Comparison of ENCODE assay signal across 12 cellular contexts in genomic region chr7:133633055-133633454, GRCh38.
A peak's percentile ranks its signal among the peaks of the same experiment; 100 is the strongest.
DNase-seq lines count a peak whose midpoint lies in the region; ATAC-seq and TF ChIP-seq lines count a peak whose summit lies in the region.
"Had no signal": no experiment of that assay in that cellular context is flagged by ENCODE, and none has a peak within 500 bp of the region (broad histone marks: within the 10 kb centered on the region; RNA-seq: fewer than 3 reads in every experiment).

No MANE protein-coding gene starts in this region.

- H3K4me3 Mint-ChIP-seq in T-helper 17 cell: no peak overlapping the region
- H3K4me3 Mint-ChIP-seq: activated CD4-positive, alpha-beta T cell treated with anti-CD3 and anti-CD28 coated beads, Interleukin-2, amount 10 ng/mL, durations not matched to agents 7 days and 5 days; activated naive CD4-positive, alpha-beta T cell treated with anti-CD3 and anti-CD28 coated beads, Interleukin-2, amount 10 ng/mL, durations not matched to agents 7 days and 5 days had no signal

- H3K36me3 ChIP-seq in osteoblast (ENCODE audit: insufficient read depth, low read length): no peaks in the 10 kb centered on the region
- no peaks in the 10 kb centered on the region for H3K36me3 ChIP-seq in body of pancreas (replicated peaks in 1 of 2; ENCODE audit: insufficient read depth in 1 of 2, low read depth in 2 of 2)

- no peaks in the 10 kb centered on the region for H4K20me1 ChIP-seq in osteoblast (ENCODE audit: insufficient read depth, low read length)

- H3K9me3 ChIP-seq in osteoblast (ENCODE audit: low read depth, low read length) (no peaks in the 10 kb centered on the region), body of pancreas (no peaks in the 10 kb centered on the region), T-helper 17 cell (ENCODE audit: control insufficient read depth, low read length, poor library complexity, severe bottlenecking) (no peaks in the 10 kb centered on the region)

- intact Hi-C loops in body of pancreas (cut with DNase I): no loop called here

- no peaks in the 10 kb centered on the region for H3K79me2 ChIP-seq in osteoblast (ENCODE audit: insufficient read depth, low read length)

- H3K27me3 ChIP-seq in osteoblast (ENCODE audit: insufficient read depth, low read length) (no peaks in the 10 kb centered on the region), body of pancreas (no peaks in the 10 kb centered on the region)

- no peak overlapping the region for H2AFZ ChIP-seq in osteoblast (ENCODE audit: low read length)

- no peak overlapping the region for H3K4me2 ChIP-seq in osteoblast (ENCODE audit: insufficient read depth, low read length)

- WGBS in body of pancreas, 2 donors: 38 to 46% methylated on average over 2 of the region's 2 CpGs

- H3K36me3 Mint-ChIP-seq in T-helper 17 cell (ENCODE audit: low read depth): no peaks in the 10 kb centered on the region

- H3K4me3 ChIP-seq in NB4 (ENCODE audit: low read depth, low read length) (no peak overlapping the region), osteoblast (ENCODE audit: insufficient read depth, low read length) (no peak overlapping the region), body of pancreas (no peak overlapping the region)
- H3K4me3 ChIP-seq: SK-N-MC had no signal

- H3K27ac ChIP-seq in osteoblast (ENCODE audit: low read depth, low read length) (peak overlapping the region; percentile 15), body of pancreas (no peak overlapping the region)
- H3K27ac ChIP-seq: SK-N-MC had no signal

- no peaks in the 10 kb centered on the region for H3K27me3 Mint-ChIP-seq in T-helper 17 cell
- H3K27me3 Mint-ChIP-seq: activated CD4-positive, alpha-beta T cell treated with anti-CD3 and anti-CD28 coated beads, Interleukin-2, amount 10 ng/mL, durations not matched to agents 7 days and 5 days; activated naive CD4-positive, alpha-beta T cell treated with anti-CD3 and anti-CD28 coated beads, Interleukin-2, amount 10 ng/mL, durations not matched to agents 7 days and 5 days had no signal

- ATAC-seq in body of pancreas (no peak), T-helper 17 cell (no peak)

- TF ChIP-seq POLR2A in NB4 (IDR thresholded peaks at IDR 0.05; ENCODE audit: extremely low read depth, insufficient read length): no peak
- no peak for TF ChIP-seq POLR2A in body of pancreas (IDR thresholded peaks at IDR 0.05)

- DNase-seq in GF-D8 (lab: John Stamatoyannopoulos, UW): peak; percentile 73
- DNase-seq in NB4 (ENCODE audit: low read depth): peak; percentile 89
- DNase-seq in dermis blood vessel endothelial cell: peak; percentile 25
- DNase-seq in osteoblast (ENCODE audit: insufficient read length, low spot score, missing footprints): peak; percentile 26
- no peak for DNase-seq in ecto neural progenitor cell (ENCODE audit: low spot score)
- no peak for DNase-seq in body of pancreas
- no peak for DNase-seq in T-helper 17 cell
- DNase-seq: activated CD4-positive, alpha-beta T cell treated with anti-CD3 and anti-CD28 coated beads, Interleukin-2, amount 10 ng/mL, durations not matched to agents 7 days and 5 days; activated naive CD4-positive, alpha-beta T cell treated with anti-CD3 and anti-CD28 coated beads, Interleukin-2, amount 10 ng/mL, durations not matched to agents 7 days and 5 days; cortex of kidney; DND-41 had no signal

- H3K27ac Mint-ChIP-seq in T-helper 17 cell: no peak overlapping the region
- H3K27ac Mint-ChIP-seq: activated CD4-positive, alpha-beta T cell treated with anti-CD3 and anti-CD28 coated beads, Interleukin-2, amount 10 ng/mL, durations not matched to agents 7 days and 5 days had no signal

- H3K4me1 Mint-ChIP-seq in T-helper 17 cell: no peaks in the 10 kb centered on the region
- H3K4me1 Mint-ChIP-seq: activated CD4-positive, alpha-beta T cell treated with anti-CD3 and anti-CD28 coated beads, Interleukin-2, amount 10 ng/mL, durations not matched to agents 7 days and 5 days; activated naive CD4-positive, alpha-beta T cell treated with anti-CD3 and anti-CD28 coated beads, Interleukin-2, amount 10 ng/mL, durations not matched to agents 7 days and 5 days had no signal

- TF ChIP-seq CTCF in NB4 (IDR thresholded peaks at IDR 0.05; ENCODE audit: low read depth, low read length) (no peak), osteoblast (IDR thresholded peaks at IDR 0.05; ENCODE audit: extremely low read depth, low read depth, low read length) (no peak), body of pancreas (IDR thresholded peaks at IDR 0.05) (no peak)

- peaks cover 7% of the 10 kb centered on the region for H3K4me1 ChIP-seq in osteoblast (ENCODE audit: insufficient read depth, low read length)
- no peaks in the 10 kb centered on the region for H3K4me1 ChIP-seq in body of pancreas

Comparison
In these comparisons a context has a peak if more than half of its experiments do, and no peak if none do; other contexts are left out.
1. DNase-seq: peak in GF-D8 (single experiment), NB4 (single experiment), dermis blood vessel endothelial cell (single experiment) and osteoblast (single experiment); none in ecto neural progenitor cell (single experiment), body of pancreas (0 of 4) and T-helper 17 cell (0 of 3).